ENCODE assay signal across 30 cellular contexts in genomic region chr9:104819033-104819432, GRCh38.
"Had no signal": no experiment of that assay in that cellular context is flagged by ENCODE, and none has a peak within 500 bp of the region (broad histone marks: within the 10 kb centered on the region; RNA-seq: fewer than 3 reads in every experiment).

No MANE protein-coding gene starts in this region.

- H3K9ac ChIP-seq: neural progenitor cell, parathyroid adenoma had no signal

- H3K4me3 ChIP-seq: neural progenitor cell, ovary, psoas muscle, right lobe of liver, sigmoid colon, stomach, suprapubic skin, testis, tibial artery, transverse colon, upper lobe of right lung, uterus had no signal

- H3K4me3 Mint-ChIP-seq: natural killer cell; nephron; neural progenitor cell; stimulated activated effector memory CD8-positive, alpha-beta T cell treated with anti-CD3 and anti-CD28 coated beads, Interleukin-12 subunit alpha, Interleukin-12 subunit beta, amount 100 ng/mL, for 72 hours; stimulated activated naive B cell treated with anti-CD40 and anti-IgM and Interleukin-4, amounts not matched to agents 10 μg/mL and 1 μg/mL and 100 μg/mL, for 72 hours; stimulated activated naive CD8-positive, alpha-beta T cell treated with anti-CD3 and anti-CD28 coated beads, Interleukin-15, Interleukin-2, amounts not matched to agents 100 ng/mL and 50 ng/mL, for 24 hours; type B pancreatic cell had no signal

- H3K4me1 ChIP-seq: neural progenitor cell, parathyroid adenoma, psoas muscle, sigmoid colon, stomach, suprapubic skin, testis, tibial artery, transverse colon, upper lobe of right lung, uterus had no signal

- H3K9me3 Mint-ChIP-seq: natural killer cell; nephron; neural progenitor cell; stimulated activated effector memory CD8-positive, alpha-beta T cell treated with anti-CD3 and anti-CD28 coated beads, Interleukin-12 subunit alpha, Interleukin-12 subunit beta, amount 100 ng/mL, for 72 hours; stimulated activated naive CD8-positive, alpha-beta T cell treated with anti-CD3 and anti-CD28 coated beads, Interleukin-15, Interleukin-2, amounts not matched to agents 100 ng/mL and 50 ng/mL, for 24 hours; type B pancreatic cell had no signal

- H3K27ac ChIP-seq: neural progenitor cell, ovary, parathyroid adenoma, psoas muscle, right lobe of liver, sigmoid colon, stomach, suprapubic skin, testis, tibial artery, transverse colon, upper lobe of right lung, uterus had no signal

- ATAC-seq: natural killer cell; right cardiac atrium; stimulated activated effector memory CD8-positive, alpha-beta T cell treated with anti-CD3 and anti-CD28 coated beads, Interleukin-12 subunit alpha, Interleukin-12 subunit beta, amount 100 ng/mL, for 72 hours; stimulated activated naive B cell treated with anti-CD40 and anti-IgM and Interleukin-4, amounts not matched to agents 10 μg/mL and 1 μg/mL and 100 μg/mL, for 72 hours; upper lobe of right lung had no signal

- H3K9me3 ChIP-seq: ovary, psoas muscle, right lobe of liver, sigmoid colon, stomach, suprapubic skin, testis, tibial artery, transverse colon, upper lobe of right lung, uterus had no signal

- H3K36me3 ChIP-seq: ovary, uterus had no signal

- DNase-seq: natural killer cell; occipital lobe; ovary; posterior cingulate gyrus; psoas muscle; right cardiac atrium; right lobe of liver; sigmoid colon; small intestine; stimulated activated CD4-positive, alpha-beta T cell treated with anti-CD3 and anti-CD28 coated beads, Interleukin-15, amount 100 ng/mL, for 24 hours; stimulated activated CD4-positive, alpha-beta T cell treated with anti-CD3 and anti-CD28 coated beads, Interleukin-2, amount 100 ng/mL, for 24 hours; stimulated activated CD4-positive, alpha-beta T cell treated with anti-CD3 and anti-CD28 coated beads, Interleukin-2, amount 100 ng/mL, for 48 hours; stimulated activated CD4-positive, alpha-beta T cell treated with anti-CD3 and anti-CD28 coated beads, Interleukin-4, amount 100 ng/mL, for 24 hours; stimulated activated naive B cell treated with anti-CD40 and anti-IgM and Interleukin-4, amounts not matched to agents 10 μg/mL and 1 μg/mL and 100 μg/mL, for 72 hours; stimulated activated naive CD4-positive, alpha-beta T cell treated with Interleukin-2 at 50 U/mL for 16 hours; stomach; substantia nigra; testis; tibial artery; transverse colon; upper lobe of right lung; uterus had no signal

- H3K27ac Mint-ChIP-seq: natural killer cell; nephron; neural progenitor cell; progenitor cell of endocrine pancreas; stimulated activated effector memory CD8-positive, alpha-beta T cell treated with anti-CD3 and anti-CD28 coated beads, Interleukin-12 subunit alpha, Interleukin-12 subunit beta, amount 100 ng/mL, for 72 hours; stimulated activated naive B cell treated with anti-CD40 and anti-IgM and Interleukin-4, amounts not matched to agents 10 μg/mL and 1 μg/mL and 100 μg/mL, for 72 hours; stimulated activated naive CD8-positive, alpha-beta T cell treated with anti-CD3 and anti-CD28 coated beads, Interleukin-15, Interleukin-2, amounts not matched to agents 100 ng/mL and 50 ng/mL, for 24 hours; type B pancreatic cell had no signal

- H3K4me1 Mint-ChIP-seq: natural killer cell; nephron; neural progenitor cell; stimulated activated effector memory CD8-positive, alpha-beta T cell treated with anti-CD3 and anti-CD28 coated beads, Interleukin-12 subunit alpha, Interleukin-12 subunit beta, amount 100 ng/mL, for 72 hours; stimulated activated naive B cell treated with anti-CD40 and anti-IgM and Interleukin-4, amounts not matched to agents 10 μg/mL and 1 μg/mL and 100 μg/mL, for 72 hours had no signal

- H3K27me3 Mint-ChIP-seq: progenitor cell of endocrine pancreas; stimulated activated naive B cell treated with anti-CD40 and anti-IgM and Interleukin-4, amounts not matched to agents 10 μg/mL and 1 μg/mL and 100 μg/mL, for 72 hours; stimulated activated naive CD8-positive, alpha-beta T cell treated with anti-CD3 and anti-CD28 coated beads, Interleukin-15, Interleukin-2, amounts not matched to agents 100 ng/mL and 50 ng/mL, for 24 hours; type B pancreatic cell had no signal

- H3K27me3 ChIP-seq: neural progenitor cell, ovary, right lobe of liver, sigmoid colon, stomach, suprapubic skin, testis, tibial artery, transverse colon, upper lobe of right lung, uterus had no signal

- H3K36me3 Mint-ChIP-seq: natural killer cell; stimulated activated effector memory CD8-positive, alpha-beta T cell treated with anti-CD3 and anti-CD28 coated beads, Interleukin-12 subunit alpha, Interleukin-12 subunit beta, amount 100 ng/mL, for 72 hours had no signal
